ENCODE assay signal across 11 cellular contexts in genomic region chr10:28796606-28797512, GRCh38.
DNase-seq lines count a peak whose midpoint lies in the region; TF ChIP-seq lines count a peak whose summit lies in the region.
"Had no signal": no experiment of that assay in that cellular context is flagged by ENCODE, and none has a peak within 500 bp of the region (broad histone marks: within the 10 kb centered on the region; RNA-seq: fewer than 3 reads in every experiment).

No MANE protein-coding gene starts in this region.

- no peaks in the 10 kb centered on the region for H3K9me3 ChIP-seq in breast epithelium
- no peaks in the 10 kb centered on the region for H3K9me3 ChIP-seq in uterus
- no peaks in the 10 kb centered on the region for H3K9me3 ChIP-seq in esophagus squamous epithelium

- H3K27me3 Mint-ChIP-seq in MCF 10A (ENCODE audit: insufficient read depth, unreplicated experiment) = peaks cover 11% of the 10 kb centered on the region

- H3K36me3 Mint-ChIP-seq in MCF 10A (ENCODE audit: insufficient read depth, unreplicated experiment) = no peaks in the 10 kb centered on the region

- POLR2A ChIA-PET in MCF 10A (lab: Yijun Ruan, JAX) = no interaction called here

- H3K4me1 Mint-ChIP-seq in MCF 10A (ENCODE audit: insufficient read depth, unreplicated experiment) = no peaks in the 10 kb centered on the region

- H3K27ac Mint-ChIP-seq in MCF 10A (ENCODE audit: low read depth, unreplicated experiment) = no peak overlapping the region
- H3K27ac Mint-ChIP-seq: activated T-helper 2 cell treated with anti-CD3 and anti-CD28 coated beads, Interferon-gamma antibody, Interleukin-2, Interleukin-4, amounts not matched to agents 10 μg/mL and 5 μg/mL and 100 μg/mL, durations not matched to agents 14 hours and 24 hours and 36 hours had no signal

- CTCF ChIA-PET in MCF 10A (lab: Yijun Ruan, JAX) = interaction anchor here (0.6 kb wide), 1 partner anchor 1222 kb away, joined by 4 read pairs; no protein-coding TSS in a partner anchor

- 72 to 86% methylated on average over 10 to 23 of the region's 23 CpGs for WGBS in esophagus squamous epithelium, 2 donors

- TF ChIP-seq CTCF in MCF 10A (IDR thresholded peaks at IDR 0.05; ENCODE audit: unreplicated experiment) = no peak
- TF ChIP-seq CTCF in breast epithelium (IDR thresholded peaks at IDR 0.05) = no peak
- no peak for TF ChIP-seq CTCF in cardiac fibroblast (IDR thresholded peaks at IDR 0.05; ENCODE audit: low read depth, low read length)
- no peak for TF ChIP-seq CTCF in uterus (IDR thresholded peaks at IDR 0.05)
- no peak for TF ChIP-seq CTCF in esophagus squamous epithelium (IDR thresholded peaks at IDR 0.05)

- H3K4me3 ChIP-seq in breast epithelium = no peak overlapping the region
- H3K4me3 ChIP-seq in cardiac fibroblast (replicated peaks in 1 of 2; ENCODE audit: low read depth in 2 of 2, low read length in 2 of 2) = no peak overlapping the region
- no peak overlapping the region for H3K4me3 ChIP-seq in uterus
- no peak overlapping the region for H3K4me3 ChIP-seq in esophagus squamous epithelium

- H3K27me3 ChIP-seq in breast epithelium = no peaks in the 10 kb centered on the region
- no peaks in the 10 kb centered on the region for H3K27me3 ChIP-seq in uterus
- H3K27me3 ChIP-seq in esophagus squamous epithelium = peaks cover 0 to 7% (median 0%) of the 10 kb centered on the region in 4 donors

- TF ChIP-seq POLR2A in breast epithelium (IDR thresholded peaks at IDR 0.05) = no peak
- no peak for TF ChIP-seq POLR2A in uterus (IDR thresholded peaks at IDR 0.05)
- TF ChIP-seq POLR2A in esophagus squamous epithelium (IDR thresholded peaks at IDR 0.05) = no peak

- no peaks in the 10 kb centered on the region for H3K36me3 ChIP-seq in breast epithelium
- no peaks in the 10 kb centered on the region for H3K36me3 ChIP-seq in uterus
- H3K36me3 ChIP-seq in esophagus squamous epithelium = no peaks in the 10 kb centered on the region

- H3K27ac ChIP-seq in breast epithelium (no peak overlapping the region), uterus (no peak overlapping the region), esophagus squamous epithelium (no peak overlapping the region)

- no peak overlapping the region for H3K4me3 Mint-ChIP-seq in MCF 10A (ENCODE audit: unreplicated experiment)

- BruUV-seq in MCF 10A (replicated peaks; lab: Mats Ljungman, UMichigan) = no TSS peak

- no peaks in the 10 kb centered on the region for H3K9me3 Mint-ChIP-seq in MCF 10A (ENCODE audit: unreplicated experiment)
- H3K9me3 Mint-ChIP-seq: activated T-helper 2 cell treated with anti-CD3 and anti-CD28 coated beads, Interferon-gamma antibody, Interleukin-2, Interleukin-4, amounts not matched to agents 10 μg/mL and 5 μg/mL and 100 μg/mL, durations not matched to agents 14 hours and 24 hours and 36 hours had no signal

- intact Hi-C loops in MCF 10A (cut with micrococcal nuclease) = no loop called here
- intact Hi-C loops in breast epithelium (cut with DNase I; ENCODE audit: low total_unique reads) = no loop called here
- intact Hi-C loops in uterus (cut with DNase I; ENCODE audit: low total_unique reads) = no loop called here
- intact Hi-C loops in esophagus squamous epithelium (cut with DNase I) = no loop called here

- DNase-seq in MCF 10A (ENCODE audit: unreplicated experiment) (peak; percentile 61), breast epithelium (ENCODE audit: low spot score in 2 of 2) (no peak), cardiac fibroblast (ENCODE audit: low read depth in 2 of 2) (peak; percentile 85 to 92), kidney glomerular epithelial cell (lab: John Stamatoyannopoulos, UW) (peak; percentile 7), uterus (peak; percentile 76 to 88), esophagus squamous epithelium (lab: John Stamatoyannopoulos, UW) (no peak), UCSD-AML1 (lab: John Stamatoyannopoulos, UW; ENCODE audit: unreplicated experiment) (no peak)
- no peak for DNase-seq in activated naive CD4-positive, alpha-beta T cell treated with anti-CD3 and anti-CD28 coated beads, Interleukin-2, amount 50 U/mL, for 16 hours
- DNase-seq: DMS 273 treated with DMSO at 0.1 percent for 48 hours, NCI-H187 treated with DMSO at 0.1 percent for 48 hours had no signal

- no peaks in the 10 kb centered on the region for H3K4me1 ChIP-seq in breast epithelium
- H3K4me1 ChIP-seq in uterus = no peaks in the 10 kb centered on the region
- no peaks in the 10 kb centered on the region for H3K4me1 ChIP-seq in esophagus squamous epithelium

Comparison
In these comparisons a context has a peak if more than half of its experiments do, and no peak if none do; other contexts are left out.
1. DNase-seq: peak in MCF 10A (single experiment), cardiac fibroblast (2 of 2), kidney glomerular epithelial cell (single experiment) and uterus (2 of 2); none in breast epithelium (0 of 2), esophagus squamous epithelium (single experiment), activated naive CD4-positive, alpha-beta T cell treated with anti-CD3 and anti-CD28 coated beads, Interleukin-2, amount 50 U/mL, for 16 hours (single experiment) and UCSD-AML1 (single experiment).